23 cellular contexts compared by ENCODE assay signal in genomic region chr14:69262516-69262915, GRCh38. TPM values are rescaled to one million over a fixed set of nuclear protein-coding genes. Genes with fewer than 3 reads are reported as not detected.
DNase-seq lines count a peak whose midpoint lies in the region; TF ChIP-seq lines count a peak whose summit lies in the region.
"Had no signal": no experiment of that assay in that cellular context is flagged by ENCODE, and none has a peak within 500 bp of the region (broad histone marks: within the 10 kb centered on the region; RNA-seq: fewer than 3 reads in every experiment).

No MANE protein-coding gene starts in this region.

- H3K27ac ChIP-seq in ascending aorta (peak overlapping the region; percentile 74 to 75), hepatocyte (peak overlapping the region; percentile 55), suprapubic skin (peak overlapping the region; percentile 63)
- H3K27ac ChIP-seq: 22Rv1, lower lobe of right lung, PC-9 had no signal

- DNase-seq in NCI-H2107 treated with DMSO at 0.1 percent for 48 hours (lab: John Stamatoyannopoulos, UW; ENCODE audit: unreplicated experiment) (peak; percentile 68), NCI-H2107 (lab: John Stamatoyannopoulos, UW) (no peak), ascending aorta (ENCODE audit: low spot score in 2 of 2) (no peak), hepatocyte (ENCODE audit: low spot score) (no peak), suprapubic skin (ENCODE audit: low spot score in 2 of 2) (peak in 1 of 2 donors; percentile 13), islet precursor cell (no peak), MG63 (no peak)
- no peak for DNase-seq in stimulated activated CD4-positive, alpha-beta T cell treated with anti-CD3 and anti-CD28 coated beads, Interleukin-4, amount 100 ng/mL, for 1 hour
- DNase-seq: activated CD4-positive, alpha-beta T cell treated with anti-CD3 and anti-CD28 coated beads for 4 hours; activated CD8-positive, alpha-beta memory T cell treated with anti-CD3 and anti-CD28 coated beads for 24 hours; activated gamma-delta T cell; activated T-cell treated with anti-CD3 and anti-CD28 coated beads, Interleukin-2, amount 50 U/mL, for 1 hour; CD4-positive, alpha-beta memory T cell; effector memory CD4-positive, alpha-beta T cell; foreskin melanocyte; lower lobe of right lung; NCI-H1105; NCI-H2029; PC-9; SIG-M5; stimulated activated CD4-positive, alpha-beta T cell treated with anti-CD3 and anti-CD28 coated beads, Interleukin-1b, Interleukin-23, amount 100 ng/mL, for 48 hours had no signal

- no peaks in the 10 kb centered on the region for H4K20me1 ChIP-seq in hepatocyte (ENCODE audit: insufficient read depth, poor library complexity, severe bottlenecking)

- WGBS in hepatocyte (ENCODE audit: low lambda C conversion rate, missing lambda C conversion rate): 81% methylated on average over 3 of the region's 3 CpGs
- WGBS in suprapubic skin: 72% methylated on average over 3 of the region's 3 CpGs

- H3K9me3 ChIP-seq in ascending aorta (no peaks in the 10 kb centered on the region), hepatocyte (ENCODE audit: low read depth) (no peaks in the 10 kb centered on the region), suprapubic skin (no peaks in the 10 kb centered on the region), MG63 (no peaks in the 10 kb centered on the region)
- H3K9me3 ChIP-seq: lower lobe of right lung had no signal

- peaks cover 4 to 37% of the 10 kb centered on the region in 2 donors for H3K4me1 ChIP-seq in ascending aorta
- H3K4me1 ChIP-seq in hepatocyte (ENCODE audit: insufficient read depth): peaks cover 11% of the 10 kb centered on the region
- peaks cover 32% of the 10 kb centered on the region for H3K4me1 ChIP-seq in suprapubic skin

- H3K4me2 ChIP-seq in hepatocyte: peak overlapping the region; percentile 100
- H3K4me2 ChIP-seq: PC-9 had no signal

- TF ChIP-seq EP300 in suprapubic skin (IDR thresholded peaks at IDR 0.05): no peak

- TF ChIP-seq POLR2A in suprapubic skin (IDR thresholded peaks at IDR 0.05): no peak

- no peak overlapping the region for H2AFZ ChIP-seq in hepatocyte
- H2AFZ ChIP-seq: PC-9 had no signal

- intact Hi-C loops in ascending aorta (cut with DNase I): loop anchor here (2.0 kb wide), 1 partner anchor 136 kb away; the partner anchor contains the start of genes ERH and SLC39A9

- H3K36me3 ChIP-seq in ascending aorta (no peaks in the 10 kb centered on the region), hepatocyte (replicated peaks; ENCODE audit: insufficient read depth, low read depth) (no peaks in the 10 kb centered on the region), suprapubic skin (no peaks in the 10 kb centered on the region), MG63 (no peaks in the 10 kb centered on the region)
- H3K36me3 ChIP-seq: lower lobe of right lung had no signal

- no peak overlapping the region for H3K4me3 ChIP-seq in ascending aorta
- no peak overlapping the region for H3K4me3 ChIP-seq in hepatocyte
- H3K4me3 ChIP-seq in suprapubic skin: no peak overlapping the region
- no peak overlapping the region for H3K4me3 ChIP-seq in MG63
- H3K4me3 ChIP-seq: lower lobe of right lung, PC-9 had no signal

- H3K79me2 ChIP-seq in hepatocyte: no peaks in the 10 kb centered on the region

- H3K9me2 ChIP-seq in hepatocyte (replicated peaks; ENCODE audit: insufficient read depth): no peaks in the 10 kb centered on the region

- TF ChIP-seq CTCF in ascending aorta (IDR thresholded peaks at IDR 0.05) (no peak), hepatocyte (IDR thresholded peaks at IDR 0.05; ENCODE audit: poor library complexity) (no peak), suprapubic skin (IDR thresholded peaks at IDR 0.05) (no peak)

- H3K27me3 ChIP-seq in ascending aorta (no peaks in the 10 kb centered on the region), hepatocyte (peaks cover 31% of the 10 kb centered on the region), suprapubic skin (peaks cover 62% of the 10 kb centered on the region), MG63 (no peaks in the 10 kb centered on the region)

RNA-seq across cellular contexts. Expression of gene GALNT16, which starts 2.6 kb away (rescaled TPM):
- total RNA-seq in ascending aorta: 38.0 TPM
- 1.7 and 2.4 TPM in 2 replicates for total RNA-seq in hepatocyte
- 1.7 and 2.6 TPM in 2 replicates for polyA plus RNA-seq in hepatocyte
- total RNA-seq in suprapubic skin: 1 to 10 TPM; 2.1 to 4.6 (median 3.4) TPM
- total RNA-seq in MG63 (2014; rRNA removed; shearing (Covaris generic); ENCODE audit: low replicate concordance): 3.8 and 8.6 TPM in 2 replicates
- polyA plus RNA-seq: CD4-positive, alpha-beta memory T cell; keratinocyte had no signal
